Comparison of ENCODE assay signal across 1 cellular context in genomic region chr18:13003466-13003896, GRCh38.
TF ChIP-seq lines count a peak whose summit lies in the region.

No MANE protein-coding gene starts in this region.

TF ChIP-seq in HepG2, 621 proteins besides CTCF, POLR2A, EP300 and RAD21:
- TF ChIP-seq ZNF674 (CRISPR knock-in tag; IDR thresholded peaks at IDR 0.05; ENCODE audit: low read depth): no peak
- TF ChIP-seq STAG1 (CRISPR knock-in tag; IDR thresholded peaks at IDR 0.05): peak; percentile 53
- TF ChIP-seq FOSL2 (CRISPR knock-in tag; IDR thresholded peaks at IDR 0.05): peak; percentile 47; the same call in 1 of the 2 replicates
- TF ChIP-seq SMC3 (IDR thresholded peaks at IDR 0.05; ENCODE audit: low read length): peak; percentile 17; the same call in 1 of the 2 replicates
- TF ChIP-seq ZSCAN25 (CRISPR knock-in tag; IDR thresholded peaks at IDR 0.05): 0 out of 2 replicates have a peak, but pooled peaks have one; percentile 23
- TF ChIP-seq TOPORS (CRISPR knock-in tag; IDR thresholded peaks at IDR 0.05): no peak
- TF ChIP-seq ZNF275 (CRISPR knock-in tag; IDR thresholded peaks at IDR 0.05; ENCODE audit: borderline replicate concordance): no peak
- peak; percentile 48; the same call in 1 of the 2 replicates for TF ChIP-seq ZBTB33 (CRISPR knock-in tag; IDR thresholded peaks at IDR 0.05)
